9 cellular contexts compared by ENCODE assay signal in genomic region chr17:50218771-50219315, GRCh38. TPM values are rescaled to one million over a fixed set of nuclear protein-coding genes. Genes with fewer than 3 reads are reported as not detected.
A peak's percentile ranks its signal among the peaks of the same experiment; 100 is the strongest.
DNase-seq lines count a peak whose midpoint lies in the region; ATAC-seq, FAIRE-seq and TF ChIP-seq lines count a peak whose summit lies in the region.
"Had no signal": no experiment of that assay in that cellular context is flagged by ENCODE, and none has a peak within 500 bp of the region (broad histone marks: within the 10 kb centered on the region; RNA-seq: fewer than 3 reads in every experiment).

No MANE protein-coding gene starts in this region.

- H3K4me1 ChIP-seq in Panc1 (ENCODE audit: control insufficient read depth, insufficient read depth, low read length) (peaks cover 9% of the 10 kb centered on the region; the same call in 1 of the 2 replicates), esophagus (ENCODE audit: control insufficient read depth in 2 of 2, insufficient read depth in 2 of 2, low read length in 1 of 2) (peaks cover 0 to 5% of the 10 kb centered on the region in 2 donors)

- H3K36me3 ChIP-seq in Panc1 (ENCODE audit: control insufficient read depth, insufficient read depth, low read length) = no peaks in the 10 kb centered on the region
- no peaks in the 10 kb centered on the region for H3K36me3 ChIP-seq in esophagus (ENCODE audit: control insufficient read depth in 2 of 2, insufficient read depth in 2 of 2, low read length in 1 of 2)

- TF ChIP-seq CTCF in Panc1 (IDR thresholded peaks at IDR 0.05) = no peak

- POLR2A ChIA-PET in Panc1 (lab: Charles Lee) = no interaction called here

- no TSS peak for BruUV-seq in Panc1 (replicated peaks; lab: Mats Ljungman, UMichigan)

- FAIRE-seq in frontal cortex (lab: Jason Lieb, UNC) = no peak

- no peak overlapping the region for H3K4me3 ChIP-seq in Panc1 (ENCODE audit: low read depth in 2 of 2, low read length in 2 of 2)
- no peak overlapping the region for H3K4me3 ChIP-seq in esophagus (ENCODE audit: low read depth in 1 of 2, low read length in 2 of 2)

- ATAC-seq in Panc1 (peak; percentile 74), GM19023 (IDR thresholded peaks at IDR 0.05; ENCODE audit: unreplicated experiment) (no peak)

- no peaks in the 10 kb centered on the region for H3K27me3 ChIP-seq in Panc1 (ENCODE audit: control insufficient read depth, insufficient read depth, low read length)
- H3K27me3 ChIP-seq in esophagus (ENCODE audit: control insufficient read depth in 1 of 2, insufficient read depth in 2 of 2, low read length in 2 of 2) = no peaks in the 10 kb centered on the region

- H3K9me3 ChIP-seq in Panc1 (ENCODE audit: control insufficient read depth, insufficient read depth, low read depth, low read length) (no peaks in the 10 kb centered on the region), esophagus (ENCODE audit: control insufficient read depth in 2 of 2, insufficient read depth in 1 of 2, low read depth in 1 of 2, low read length in 1 of 2) (no peaks in the 10 kb centered on the region)

- in situ Hi-C loops in Panc1 (cut with HindIII; ENCODE audit: low pct_unique_long_range_greater_than_20kb, low sequenced_read_pairs) = loop anchor here (5.0 kb wide), 1 partner anchor 48 kb away; no protein-coding TSS in a partner anchor

- CTCF ChIA-PET in Panc1 (lab: Charles Lee) = interaction anchor here (0.6 to 0.7 kb wide), 2 partner anchors 76 to 77 kb away, joined by 3 read pairs; no protein-coding TSS in a partner anchor

- DNase-seq in Daoy (ENCODE audit: low read depth) (peak; percentile 95), Panc1 (ENCODE audit: low read depth, low spot score) (no peak), renal cortical epithelial cell (ENCODE audit: low read depth) (peak; percentile 92), KG1 (lab: John Stamatoyannopoulos, UW) (no peak), frontal cortex (ENCODE audit: low spot score in 2 of 2) (no peak), NCI-H2107 (lab: John Stamatoyannopoulos, UW) (no peak)
- DNase-seq: activated CD8-positive, alpha-beta memory T cell treated with anti-CD3 and anti-CD28 coated beads, Interleukin-2, amount 50 U/mL, for 4 hours had no signal

- H3K27ac ChIP-seq in Panc1 (ENCODE audit: low read length) (no peak overlapping the region), esophagus (ENCODE audit: low read depth in 2 of 2, low read length in 1 of 2) (peak overlapping the region; percentile 17 to 72)

- intact Hi-C loops in Panc1 (cut with micrococcal nuclease; ENCODE audit: unreplicated experiment) = no loop called here

- 58 to 59% methylated on average over 1 of the region's 1 CpG for WGBS in esophagus, 2 donors

RNA-seq across cellular contexts. Expression of gene COL1A1, which starts 17.4 kb away (rescaled TPM):
- 288 and 336 TPM in 2 replicates for total RNA-seq in Daoy (2014; rRNA removed; shearing (Covaris generic))
- total RNA-seq in Panc1 (2021; ENCODE audit: unreplicated experiment) (52.7 TPM), renal cortical epithelial cell (65.6 and 141 TPM in 2 replicates), frontal cortex (26.1 TPM)
- 67.6 TPM for polyA plus RNA-seq in Panc1 (2012; ENCODE audit: insufficient read length)
- 10 to 100 TPM; 11.8 to 12.8 TPM for polyA plus RNA-seq in esophagus

RNA-seq across cellular contexts. Expression of gene SGCA, which starts 53.0 kb away (rescaled TPM):
- total RNA-seq in Daoy (2014; rRNA removed; shearing (Covaris generic)) = 0.51 and 1.3 TPM in 2 replicates
- total RNA-seq in Panc1 (2021; ENCODE audit: unreplicated experiment) (not detected), renal cortical epithelial cell (not detected in 2 replicates), frontal cortex (not detected)
- polyA plus RNA-seq in Panc1 (2012; ENCODE audit: insufficient read length) = not detected
- polyA plus RNA-seq in esophagus = 1 to 10 TPM; 7.1 to 10.0 TPM

RNA-seq across cellular contexts. Expression of gene TMEM92, which starts 55.4 kb away (rescaled TPM):
- 1.7 and 6.7 TPM in 2 replicates for total RNA-seq in Daoy (2014; rRNA removed; shearing (Covaris generic))
- 0.54 TPM for total RNA-seq in Panc1 (2021; ENCODE audit: unreplicated experiment)
- 0.58 TPM for polyA plus RNA-seq in Panc1 (2012; ENCODE audit: insufficient read length)
- polyA plus RNA-seq in esophagus = under 1 TPM; 0.08 to 0.27 TPM
- total RNA-seq in renal cortical epithelial cell = 0.87 and 2.3 TPM in 2 replicates
- not detected for total RNA-seq in frontal cortex

Comparison
In these comparisons a context has a peak if more than half of its experiments do, and no peak if none do; other contexts are left out.
1. DNase-seq: peak in Daoy (single experiment) and renal cortical epithelial cell (single experiment); none in Panc1 (single experiment), KG1 (single experiment), frontal cortex (0 of 2) and NCI-H2107 (single experiment).